In the genomic region with DNA sequence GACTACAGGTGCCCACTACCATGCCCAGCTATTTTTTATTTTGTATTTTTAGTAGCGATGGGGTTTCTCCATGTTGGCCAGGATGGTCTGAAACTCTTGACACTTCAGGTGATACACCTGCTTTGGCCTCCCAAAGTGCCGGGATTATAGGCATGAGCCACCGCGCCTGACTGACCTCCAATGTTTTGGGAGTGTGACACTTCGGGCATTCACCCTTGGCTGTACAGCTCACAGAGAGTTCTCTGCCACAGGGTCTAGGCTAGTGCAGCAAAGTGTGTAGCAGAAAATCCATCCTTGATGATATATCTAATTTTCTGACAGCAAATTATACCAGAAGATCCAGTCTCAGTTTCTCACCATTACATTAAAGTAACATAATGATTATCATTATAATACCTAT, we compare ENCODE assay signal across 28 cellular contexts. TPM values are rescaled to one million over a fixed set of nuclear protein-coding genes. Genes with fewer than 3 reads are reported as not detected.
"Had no signal": no experiment of that assay in that cellular context is flagged by ENCODE, and none has a peak within 500 bp of the region (broad histone marks: within the 10 kb centered on the region; RNA-seq: fewer than 3 reads in every experiment).

No MANE protein-coding gene starts in this region.

- H3K9me3 ChIP-seq: body of pancreas, gastrocnemius medialis had no signal

- H3K4me3 ChIP-seq: body of pancreas, coronary artery, dorsolateral prefrontal cortex, esophagus muscularis mucosa, gastrocnemius medialis, heart left ventricle had no signal

- DNase-seq: activated B cell treated with CpG ODN at 0.5 μM for 24 hours; activated CD4-positive, alpha-beta T cell treated with anti-CD3 and anti-CD28 coated beads for 48 hours; activated CD4-positive, alpha-beta T cell treated with anti-CD3 and anti-CD28 coated beads, Interleukin-2, amount 50 U/mL, for 1 hour; activated CD4-positive, alpha-beta T cell treated with anti-CD3 and anti-CD28 coated beads, Interleukin-2, amount 50 U/mL, for 48 hours; activated CD8-positive, alpha-beta memory T cell treated with anti-CD3 and anti-CD28 coated beads for 24 hours; activated CD8-positive, alpha-beta T cell treated with anti-CD3 and anti-CD28 coated beads for 36 hours; activated effector memory CD4-positive, alpha-beta T cell treated with Interleukin-2 at 50 U/mL for 16 hours; activated gamma-delta T cell treated with Interleukin-2 at 50 U/mL for 16 hours; activated naive CD4-positive, alpha-beta T cell treated with anti-CD3 and anti-CD28 coated beads, Interleukin-2, amount 50 U/mL, for 16 hours; activated naive CD4-positive, alpha-beta T cell treated with Interleukin-2 at 50 U/mL for 16 hours; activated T-cell treated with anti-CD3 and anti-CD28 coated beads, Interleukin-2, amount 50 U/mL, for 4 hours; amniotic stem cell; aorta; body of pancreas; dorsolateral prefrontal cortex; effector memory CD4-positive, alpha-beta T cell; erythroblast; foreskin keratinocyte; gastrocnemius medialis; glutamatergic neuron; heart left ventricle; T-cell; T1000; WERI-Rb-1 had no signal

- ATAC-seq: activated CD4-positive, CD25-positive, alpha-beta regulatory T cell treated with anti-CD3 and anti-CD28 coated beads, Interleukin-2, amount 50 U/mL, for 24 hours; activated CD8-positive, alpha-beta T cell treated with anti-CD3 and anti-CD28 coated beads for 36 hours; activated T-cell treated with anti-CD3 and anti-CD28 coated beads, Interleukin-2, amount 50 U/mL, for 4 hours; activated T-helper 17 cell treated with anti-CD3 and anti-CD28 coated beads, Interleukin-2, amount 50 U/mL, for 72 hours; body of pancreas; foreskin keratinocyte; gastrocnemius medialis; heart left ventricle; T-cell had no signal

- H3K36me3 ChIP-seq: esophagus muscularis mucosa, gastrocnemius medialis, WERI-Rb-1 had no signal

- H3K27ac ChIP-seq: body of pancreas, coronary artery, esophagus muscularis mucosa, foreskin keratinocyte, gastrocnemius medialis, heart left ventricle, WERI-Rb-1 had no signal

- H3K4me1 ChIP-seq: esophagus muscularis mucosa, gastrocnemius medialis had no signal

- H3K27me3 ChIP-seq: body of pancreas, foreskin keratinocyte, gastrocnemius medialis, heart left ventricle had no signal

RNA-seq across cellular contexts. Expression of gene FAM20A, which starts 14.1 kb away (rescaled TPM):
- total RNA-seq: activated B cell treated with CpG ODN at 0.5 μM for 24 hours; activated CD8-positive, alpha-beta T cell treated with anti-CD3 and anti-CD28 coated beads for 36 hours; activated T-helper 17 cell treated with anti-CD3 and anti-CD28 coated beads, Interleukin-2, amount 50 U/mL, for 72 hours; foreskin keratinocyte had no signal
